21 cellular contexts compared by ENCODE assay signal in the genomic region with DNA sequence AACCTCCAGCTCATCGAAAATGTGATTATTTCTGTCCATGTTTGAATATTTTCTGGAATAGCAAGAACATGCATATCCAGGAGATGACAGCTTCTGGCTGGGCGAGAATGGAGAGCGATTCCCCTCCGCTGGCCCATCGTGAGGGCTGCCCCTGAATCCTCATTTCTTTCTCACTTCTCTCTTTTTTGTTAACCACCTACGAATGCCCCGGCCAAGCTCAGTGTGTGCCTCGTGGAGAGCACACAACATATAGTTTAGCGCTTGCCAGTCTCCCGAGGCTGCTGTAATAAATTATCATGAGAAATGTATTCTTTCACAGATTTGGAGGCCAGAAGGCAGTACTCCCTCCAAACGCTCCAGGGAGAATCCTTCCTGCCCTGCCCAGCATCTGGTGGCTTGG.
DNase-seq lines count a peak whose midpoint lies in the region; ATAC-seq, FAIRE-seq and TF ChIP-seq lines count a peak whose summit lies in the region.
"Had no signal": no experiment of that assay in that cellular context is flagged by ENCODE, and none has a peak within 500 bp of the region (broad histone marks: within the 10 kb centered on the region; RNA-seq: fewer than 3 reads in every experiment).

No MANE protein-coding gene starts in this region.

- H4K20me1 ChIP-seq in GM12878 (ENCODE audit: control insufficient read depth, insufficient read depth): no peaks in the 10 kb centered on the region
- H4K20me1 ChIP-seq: BLaER1 had no signal

- no peak for FAIRE-seq in GM12878 (lab: Jason Lieb, UNC)
- FAIRE-seq: A549, GM12892, GM18507 had no signal

- peaks cover 4% of the 10 kb centered on the region for H3K27me3 Mint-ChIP-seq in nephron progenitor cell (ENCODE audit: low read depth, poor library complexity)
- H3K27me3 Mint-ChIP-seq in activated T-cell treated with anti-CD3 and anti-CD28 coated beads, Interleukin-2, amount 50 U/mL, for 24 hours: peaks cover 4% of the 10 kb centered on the region

- intact Hi-C loops in GM12878 (cut with micrococcal nuclease; ENCODE audit: unreplicated experiment): no loop called here

- TF ChIP-seq CTCF in GM12878 (IDR thresholded peaks at IDR 0.05 in 2 of 3, conservative IDR thresholded peaks at IDR 0.05 in 1 of 3; ENCODE audit: control insufficient read depth in 2 of 3, extremely low read depth in 1 of 3, insufficient read depth in 1 of 3, low read depth in 3 of 3, low read length in 3 of 3) (no peak), nephron progenitor cell (IDR thresholded peaks at IDR 0.05) (no peak)

- H3K9me3 ChIP-seq in GM12878 (replicated peaks; ENCODE audit: control insufficient read depth, insufficient read depth, low read length): no peaks in the 10 kb centered on the region; the same call in 2 of the 3 replicates
- H3K9me3 ChIP-seq: A549, HAP-1 had no signal

- H3K4me1 ChIP-seq in GM12878 (ENCODE audit: control insufficient read depth, insufficient read depth, low read length): peaks cover 11% of the 10 kb centered on the region
- H3K4me1 ChIP-seq: A549, HAP-1 had no signal

- H3K9ac ChIP-seq in GM12878 (ENCODE audit: control insufficient read depth, insufficient read depth, low read length): no peak overlapping the region
- H3K9ac ChIP-seq: BLaER1 had no signal

- no peaks in the 10 kb centered on the region for H3K79me2 ChIP-seq in GM12878 (ENCODE audit: control insufficient read depth, insufficient read depth, low read length)

- H2AFZ ChIP-seq in GM12878 (ENCODE audit: control insufficient read depth, low read depth, low read length): no peak overlapping the region

- no TSS peak for BruUV-seq in GM12878 (replicated peaks; lab: Mats Ljungman, UMichigan)

- no peak for TF ChIP-seq RAD21 in GM12878 (IDR thresholded peaks at IDR 0.05; ENCODE audit: insufficient read depth, low read depth, low read length)

- H3K36me3 ChIP-seq in GM12878 (ENCODE audit: control insufficient read depth in 2 of 2, insufficient read depth in 2 of 2, low read length in 1 of 2): no peaks in the 10 kb centered on the region
- H3K36me3 ChIP-seq: BLaER1, HAP-1 had no signal

- peaks cover 5% of the 10 kb centered on the region for H3K9me3 Mint-ChIP-seq in nephron progenitor cell
- H3K9me3 Mint-ChIP-seq in activated T-cell treated with anti-CD3 and anti-CD28 coated beads, Interleukin-2, amount 50 U/mL, for 24 hours: no peaks in the 10 kb centered on the region
- H3K9me3 Mint-ChIP-seq: CD4-positive, alpha-beta memory T cell had no signal

- no peak overlapping the region for H3K4me3 ChIP-seq in GM12878
- H3K4me3 ChIP-seq: A549, BLaER1, HAP-1 had no signal

- in situ Hi-C loops in GM12878 (cut with MboI): no loop called here

- H3K27me3 ChIP-seq in GM12878 (replicated peaks in 1 of 2; ENCODE audit: control insufficient read depth in 2 of 2, insufficient read depth in 2 of 2, low read length in 1 of 2): no peaks in the 10 kb centered on the region
- H3K27me3 ChIP-seq: BLaER1 had no signal

- H3K4me2 ChIP-seq in GM12878 (ENCODE audit: control insufficient read depth, insufficient read depth): no peak overlapping the region
- H3K4me2 ChIP-seq: A549, BLaER1 had no signal

- H3K36me3 Mint-ChIP-seq in nephron progenitor cell (ENCODE audit: low read depth): no peaks in the 10 kb centered on the region
- no peaks in the 10 kb centered on the region for H3K36me3 Mint-ChIP-seq in activated T-cell treated with anti-CD3 and anti-CD28 coated beads, Interleukin-2, amount 50 U/mL, for 24 hours (ENCODE audit: low read depth)
- H3K36me3 Mint-ChIP-seq: CD14-positive monocyte; CD4-positive, alpha-beta memory T cell had no signal

- DNase-seq in DMS 273 (lab: John Stamatoyannopoulos, UW; ENCODE audit: unreplicated experiment) (peak; percentile 26), DMS 273 treated with DMSO at 0.1 percent for 48 hours (lab: John Stamatoyannopoulos, UW) (no peak), GM12878 (ENCODE audit: low read depth, low spot score) (no peak), nephron progenitor cell (no peak), UCSD-AML1 (lab: John Stamatoyannopoulos, UW; ENCODE audit: unreplicated experiment) (no peak), left lobe of liver (ENCODE audit: low spot score) (no peak)
- DNase-seq in activated T-cell treated with anti-CD3 and anti-CD28 coated beads, Interleukin-2, amount 50 U/mL, for 24 hours: no peak
- DNase-seq in activated CD4-positive, CD25-positive, alpha-beta regulatory T cell treated with anti-CD3 and anti-CD28 coated beads, Interleukin-2, amount 50 U/mL, for 72 hours: no peak
- DNase-seq: AML-193; CD4-positive, alpha-beta memory T cell; DMS53; DND-41; EL; GOT3 had no signal

- TF ChIP-seq EP300 in GM12878 (IDR thresholded peaks at IDR 0.05; ENCODE audit: borderline replicate concordance in 1 of 2, control insufficient read depth in 1 of 2, low read depth in 2 of 2, low read length in 2 of 2): no peak

- POLR2A ChIA-PET in GM12878 (lab: Charles Lee): no interaction called here

- ATAC-seq in GM12878: no peak
- no peak for ATAC-seq in left lobe of liver
- ATAC-seq: A549 had no signal

- no peaks in the 10 kb centered on the region for H3K4me1 Mint-ChIP-seq in nephron progenitor cell
- no peaks in the 10 kb centered on the region for H3K4me1 Mint-ChIP-seq in activated T-cell treated with anti-CD3 and anti-CD28 coated beads, Interleukin-2, amount 50 U/mL, for 24 hours (ENCODE audit: low read depth)
- H3K4me1 Mint-ChIP-seq: CD14-positive monocyte; CD4-positive, alpha-beta memory T cell had no signal

- no peak overlapping the region for H3K4me3 Mint-ChIP-seq in nephron progenitor cell
- H3K4me3 Mint-ChIP-seq in activated T-cell treated with anti-CD3 and anti-CD28 coated beads, Interleukin-2, amount 50 U/mL, for 24 hours: no peak overlapping the region
- H3K4me3 Mint-ChIP-seq: CD14-positive monocyte; CD4-positive, alpha-beta memory T cell had no signal

- CTCF ChIA-PET in GM12878 (lab: Yijun Ruan, JAX): no interaction called here

- H3K27ac Mint-ChIP-seq in nephron progenitor cell: peak overlapping the region; percentile 11
- no peak overlapping the region for H3K27ac Mint-ChIP-seq in activated T-cell treated with anti-CD3 and anti-CD28 coated beads, Interleukin-2, amount 50 U/mL, for 24 hours
- H3K27ac Mint-ChIP-seq: CD14-positive monocyte; CD4-positive, alpha-beta memory T cell had no signal

- SMC1A ChIA-PET in GM12878 (lab: Charles Lee; ENCODE audit: uncharacterized antibody, unreplicated experiment): no interaction called here

- WGBS in GM12878 (ENCODE audit: insufficient coverage, insufficient replicate concordance, low lambda C conversion rate, missing lambda C conversion rate): 36% methylated on average over 11 of the region's 11 CpGs

- RAD21 ChIA-PET in GM12878 (lab: Charles Lee; ENCODE audit: unreplicated experiment): no interaction called here

- no peak overlapping the region for H3K27ac ChIP-seq in GM12878 (ENCODE audit: control insufficient read depth, insufficient read depth)
- H3K27ac ChIP-seq: 22Rv1, A549, BLaER1 had no signal

- TF ChIP-seq POLR2A in GM12878 (IDR thresholded peaks at IDR 0.05; ENCODE audit: low read depth, low read length): no peak

TF ChIP-seq in GM12878, 131 proteins besides CTCF, POLR2A, EP300 and RAD21:
- peak; percentile 9; the same call in 1 of the 2 replicates for TF ChIP-seq SPI1 (IDR thresholded peaks at IDR 0.05; ENCODE audit: borderline replicate concordance, insufficient read depth, low read depth, low read length)
- TF ChIP-seq, protein P1, sequence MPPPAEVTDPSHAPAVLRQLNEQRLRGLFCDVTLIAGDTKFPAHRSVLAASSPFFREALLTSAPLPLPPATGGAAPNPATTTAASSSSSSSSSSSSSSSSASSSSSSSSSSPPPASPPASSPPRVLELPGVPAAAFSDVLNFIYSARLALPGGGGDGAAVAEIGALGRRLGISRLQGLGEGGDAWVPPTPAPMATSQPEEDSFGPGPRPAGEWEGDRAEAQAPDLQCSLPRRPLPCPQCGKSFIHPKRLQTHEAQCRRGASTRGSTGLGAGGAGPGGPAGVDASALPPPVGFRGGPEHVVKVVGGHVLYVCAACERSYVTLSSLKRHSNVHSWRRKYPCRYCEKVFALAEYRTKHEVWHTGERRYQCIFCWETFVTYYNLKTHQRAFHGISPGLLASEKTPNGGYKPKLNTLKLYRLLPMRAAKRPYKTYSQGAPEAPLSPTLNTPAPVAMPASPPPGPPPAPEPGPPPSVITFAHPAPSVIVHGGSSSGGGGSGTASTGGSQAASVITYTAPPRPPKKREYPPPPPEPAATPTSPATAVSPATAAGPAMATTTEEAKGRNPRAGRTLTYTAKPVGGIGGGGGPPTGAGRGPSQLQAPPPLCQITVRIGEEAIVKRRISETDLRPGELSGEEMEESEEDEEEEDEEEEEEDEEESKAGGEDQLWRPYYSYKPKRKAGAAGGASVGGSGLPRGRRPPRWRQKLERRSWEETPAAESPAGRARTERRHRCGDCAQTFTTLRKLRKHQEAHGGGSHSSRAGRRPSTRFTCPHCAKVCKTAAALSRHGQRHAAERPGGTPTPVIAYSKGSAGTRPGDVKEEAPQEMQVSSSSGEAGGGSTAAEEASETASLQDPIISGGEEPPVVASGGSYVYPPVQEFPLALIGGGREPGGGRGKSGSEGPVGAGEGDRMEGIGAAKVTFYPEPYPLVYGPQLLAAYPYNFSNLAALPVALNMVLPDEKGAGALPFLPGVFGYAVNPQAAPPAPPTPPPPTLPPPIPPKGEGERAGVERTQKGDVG (CRISPR knock-in tag; IDR thresholded peaks at IDR 0.05): no peak
